ENCODE assay signal across 38 cellular contexts in the genomic region with DNA sequence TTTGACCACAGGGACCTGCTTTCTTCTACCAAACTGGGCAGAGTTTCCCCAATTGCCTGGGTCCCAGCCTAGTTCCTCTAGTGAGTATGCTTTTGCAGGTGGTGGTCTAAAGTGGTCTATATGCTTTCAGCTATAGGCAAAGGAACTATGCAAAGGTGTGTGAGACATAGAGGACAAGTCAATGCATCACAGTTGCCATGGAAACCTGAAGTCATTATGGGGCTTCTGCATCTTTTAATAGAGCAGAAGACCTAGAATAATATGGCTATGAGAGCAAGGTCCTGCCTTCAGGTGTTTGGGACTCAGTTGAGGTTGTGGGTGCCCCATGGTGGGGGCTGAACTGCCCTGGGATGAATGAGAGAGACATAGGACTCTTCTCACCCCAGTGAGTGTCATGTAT.
"Had no signal": no experiment of that assay in that cellular context is flagged by ENCODE, and none has a peak within 500 bp of the region (broad histone marks: within the 10 kb centered on the region; RNA-seq: fewer than 3 reads in every experiment).

No MANE protein-coding gene starts in this region.

- H3K4me3 ChIP-seq: adrenal gland, ascending aorta, body of pancreas, breast epithelium, cardiac muscle cell had no signal

- H3K9me3 ChIP-seq: adrenal gland, ascending aorta, body of pancreas, breast epithelium had no signal

- H3K27me3 Mint-ChIP-seq: activated naive CD4-positive, alpha-beta T cell treated with anti-CD3 and anti-CD28 coated beads, Interleukin-2, amount 10 ng/mL, durations not matched to agents 7 days and 5 days; activated naive CD4-positive, alpha-beta T cell treated with anti-CD3 and anti-CD28 coated beads, Interleukin-2, amount 50 U/mL, for 24 hours; activated naive CD8-positive, alpha-beta T cell; activated naive CD8-positive, alpha-beta T cell treated with anti-CD3 and anti-CD28 coated beads for 36 hours; activated naive CD8-positive, alpha-beta T cell treated with anti-CD3 and anti-CD28 coated beads, Interleukin-2, amount 10 ng/mL, durations not matched to agents 7 days and 5 days; activated T-cell treated with anti-CD3 and anti-CD28 coated beads, Interleukin-2, amount 50 U/mL, for 24 hours; activated T-helper 17 cell treated with anti-CD3 and anti-CD28 coated beads, Interleukin-2, amount 50 U/mL, for 72 hours; brain; central memory CD8-positive, alpha-beta T cell had no signal

- H3K27ac Mint-ChIP-seq: activated naive CD4-positive, alpha-beta T cell treated with anti-CD3 and anti-CD28 coated beads for 36 hours; activated naive CD4-positive, alpha-beta T cell treated with anti-CD3 and anti-CD28 coated beads, Interleukin-2, amount 10 ng/mL, durations not matched to agents 7 days and 5 days; activated naive CD4-positive, alpha-beta T cell treated with anti-CD3 and anti-CD28 coated beads, Interleukin-2, amount 50 U/mL, for 24 hours; activated naive CD4-positive, alpha-beta T cell treated with anti-CD3 and anti-CD28 coated beads, Interleukin-2, amount 50 U/mL, for 72 hours; activated naive CD8-positive, alpha-beta T cell; activated naive CD8-positive, alpha-beta T cell treated with anti-CD3 and anti-CD28 coated beads for 36 hours; activated naive CD8-positive, alpha-beta T cell treated with anti-CD3 and anti-CD28 coated beads, Interleukin-2, amount 10 ng/mL, durations not matched to agents 7 days and 5 days; activated T-cell treated with anti-CD3 and anti-CD28 coated beads, Interleukin-2, amount 50 U/mL, for 24 hours; activated T-cell treated with anti-CD3 and anti-CD28 coated beads, Interleukin-2, amount 50 U/mL, for 72 hours; activated T-helper 1 cell treated with anti-CD3 and anti-CD28 coated beads, Interleukin-12 subunit alpha, Interleukin-12 subunit beta, Interleukin-2, Interleukin-4 antibody, amounts not matched to agents 30 ng/mL and 10 ng/mL and 1 ng/mL, durations not matched to agents 14 hours and 24 hours and 36 hours; activated T-helper 17 cell treated with anti-CD3 and anti-CD28 coated beads, Interleukin-2, amount 50 U/mL, for 72 hours; activated T-helper 2 cell treated with anti-CD3 and anti-CD28 coated beads, Interferon-gamma antibody, Interleukin-2, Interleukin-4, amounts not matched to agents 10 μg/mL and 5 μg/mL and 100 μg/mL, durations not matched to agents 14 hours and 24 hours and 36 hours had no signal

- H3K4me1 ChIP-seq: ascending aorta, breast epithelium had no signal

- H3K4me1 Mint-ChIP-seq: activated naive CD4-positive, alpha-beta T cell treated with anti-CD3 and anti-CD28 coated beads, Interleukin-2, amount 10 ng/mL, durations not matched to agents 7 days and 5 days; activated naive CD4-positive, alpha-beta T cell treated with anti-CD3 and anti-CD28 coated beads, Interleukin-2, amount 50 U/mL, for 24 hours; activated naive CD8-positive, alpha-beta T cell treated with anti-CD3 and anti-CD28 coated beads for 36 hours; activated naive CD8-positive, alpha-beta T cell treated with anti-CD3 and anti-CD28 coated beads, Interleukin-2, amount 10 ng/mL, durations not matched to agents 7 days and 5 days; activated T-helper 17 cell treated with anti-CD3 and anti-CD28 coated beads, Interleukin-2, amount 50 U/mL, for 72 hours; brain; central memory CD8-positive, alpha-beta T cell had no signal

- H3K36me3 Mint-ChIP-seq: activated naive CD4-positive, alpha-beta T cell treated with anti-CD3 and anti-CD28 coated beads, Interleukin-2, amount 10 ng/mL, durations not matched to agents 7 days and 5 days; activated naive CD4-positive, alpha-beta T cell treated with anti-CD3 and anti-CD28 coated beads, Interleukin-2, amount 50 U/mL, for 72 hours; activated naive CD8-positive, alpha-beta T cell; activated naive CD8-positive, alpha-beta T cell treated with anti-CD3 and anti-CD28 coated beads for 36 hours had no signal

- H3K27me3 ChIP-seq: adrenal gland, ascending aorta, body of pancreas, brain microvascular endothelial cell, cardiac muscle cell had no signal

- H3K27ac ChIP-seq: adrenal gland, ascending aorta, body of pancreas, brain microvascular endothelial cell, breast epithelium, cardiac muscle cell had no signal

- ATAC-seq: activated naive CD4-positive, alpha-beta T cell treated with anti-CD3 and anti-CD28 coated beads, Interleukin-2, amount 50 U/mL, for 72 hours; activated T-cell treated with anti-CD3 and anti-CD28 coated beads, Interleukin-2, amount 50 U/mL, for 4 hours; activated T-cell treated with anti-CD3 and anti-CD28 coated beads, Interleukin-2, amount 50 U/mL, for 72 hours; activated T-helper 17 cell treated with anti-CD3 and anti-CD28 coated beads, Interleukin-2, amount 50 U/mL, for 72 hours; body of pancreas had no signal

- FAIRE-seq: bronchial epithelial cell had no signal

- H3K36me3 ChIP-seq: adrenal gland, ascending aorta, brain microvascular endothelial cell, breast epithelium, cardiac muscle cell had no signal

- H3K9me3 Mint-ChIP-seq: activated naive CD4-positive, alpha-beta T cell treated with anti-CD3 and anti-CD28 coated beads for 36 hours; activated naive CD4-positive, alpha-beta T cell treated with anti-CD3 and anti-CD28 coated beads, Interleukin-2, amount 10 ng/mL, durations not matched to agents 7 days and 5 days; activated naive CD4-positive, alpha-beta T cell treated with anti-CD3 and anti-CD28 coated beads, Interleukin-2, amount 50 U/mL, for 24 hours; activated naive CD4-positive, alpha-beta T cell treated with anti-CD3 and anti-CD28 coated beads, Interleukin-2, amount 50 U/mL, for 72 hours; activated naive CD8-positive, alpha-beta T cell treated with anti-CD3 and anti-CD28 coated beads for 36 hours; activated naive CD8-positive, alpha-beta T cell treated with anti-CD3 and anti-CD28 coated beads, Interleukin-2, amount 10 ng/mL, durations not matched to agents 7 days and 5 days; activated T-cell treated with anti-CD3 and anti-CD28 coated beads, Interleukin-2, amount 50 U/mL, for 24 hours; activated T-cell treated with anti-CD3 and anti-CD28 coated beads, Interleukin-2, amount 50 U/mL, for 4 hours; activated T-cell treated with anti-CD3 and anti-CD28 coated beads, Interleukin-2, amount 50 U/mL, for 72 hours; activated T-helper 1 cell treated with anti-CD3 and anti-CD28 coated beads, Interleukin-12 subunit alpha, Interleukin-12 subunit beta, Interleukin-2, Interleukin-4 antibody, amounts not matched to agents 30 ng/mL and 10 ng/mL and 1 ng/mL, durations not matched to agents 14 hours and 24 hours and 36 hours; activated T-helper 17 cell treated with anti-CD3 and anti-CD28 coated beads, Interleukin-2, amount 50 U/mL, for 72 hours; activated T-helper 2 cell treated with anti-CD3 and anti-CD28 coated beads, Interferon-gamma antibody, Interleukin-2, Interleukin-4, amounts not matched to agents 10 μg/mL and 5 μg/mL and 100 μg/mL, durations not matched to agents 14 hours and 24 hours and 36 hours; central memory CD8-positive, alpha-beta T cell had no signal

- DNase-seq: activated effector memory CD4-positive, alpha-beta T cell treated with anti-CD3 and anti-CD28 coated beads, Interleukin-2, amount 50 U/mL, for 16 hours; activated effector memory CD4-positive, alpha-beta T cell treated with Interleukin-2 at 50 U/mL for 16 hours; activated gamma-delta T cell; activated gamma-delta T cell treated with Interleukin-2 at 50 U/mL for 16 hours; activated naive CD4-positive, alpha-beta T cell; activated naive CD4-positive, alpha-beta T cell treated with anti-CD3 and anti-CD28 coated beads for 36 hours; activated naive CD4-positive, alpha-beta T cell treated with anti-CD3 and anti-CD28 coated beads, Interleukin-2, amount 10 ng/mL, durations not matched to agents 7 days and 5 days; activated naive CD4-positive, alpha-beta T cell treated with anti-CD3 and anti-CD28 coated beads, Interleukin-2, amount 50 U/mL, for 16 hours; activated naive CD4-positive, alpha-beta T cell treated with Interleukin-2 at 50 U/mL for 16 hours; activated naive CD8-positive, alpha-beta T cell treated with anti-CD3 and anti-CD28 coated beads for 36 hours; activated naive CD8-positive, alpha-beta T cell treated with anti-CD3 and anti-CD28 coated beads, Interleukin-2, amount 10 ng/mL, durations not matched to agents 7 days and 5 days; activated T-cell treated with anti-CD3 and anti-CD28 coated beads, Interleukin-2, amount 50 U/mL, for 1 hour; activated T-cell treated with anti-CD3 and anti-CD28 coated beads, Interleukin-2, amount 50 U/mL, for 24 hours; activated T-cell treated with anti-CD3 and anti-CD28 coated beads, Interleukin-2, amount 50 U/mL, for 4 hours; activated T-cell treated with anti-CD3 and anti-CD28 coated beads, Interleukin-2, amount 50 U/mL, for 48 hours; activated T-cell treated with anti-CD3 and anti-CD28 coated beads, Interleukin-2, amount 50 U/mL, for 72 hours; adrenal gland; amniotic stem cell; amygdala; anterior cingulate cortex; aorta; body of pancreas; brain microvascular endothelial cell; caudate nucleus; central memory CD4-positive, alpha-beta T cell; cerebellar nuclear complex had no signal

- H3K4me3 Mint-ChIP-seq: activated naive CD4-positive, alpha-beta T cell treated with anti-CD3 and anti-CD28 coated beads for 36 hours; activated naive CD4-positive, alpha-beta T cell treated with anti-CD3 and anti-CD28 coated beads, Interleukin-2, amount 10 ng/mL, durations not matched to agents 7 days and 5 days; activated naive CD4-positive, alpha-beta T cell treated with anti-CD3 and anti-CD28 coated beads, Interleukin-2, amount 50 U/mL, for 24 hours; activated naive CD8-positive, alpha-beta T cell; activated naive CD8-positive, alpha-beta T cell treated with anti-CD3 and anti-CD28 coated beads for 36 hours; activated naive CD8-positive, alpha-beta T cell treated with anti-CD3 and anti-CD28 coated beads, Interleukin-2, amount 10 ng/mL, durations not matched to agents 7 days and 5 days; activated T-cell treated with anti-CD3 and anti-CD28 coated beads, Interleukin-2, amount 50 U/mL, for 24 hours; activated T-cell treated with anti-CD3 and anti-CD28 coated beads, Interleukin-2, amount 50 U/mL, for 4 hours; activated T-cell treated with anti-CD3 and anti-CD28 coated beads, Interleukin-2, amount 50 U/mL, for 72 hours; activated T-helper 1 cell treated with anti-CD3 and anti-CD28 coated beads, Interleukin-12 subunit alpha, Interleukin-12 subunit beta, Interleukin-2, Interleukin-4 antibody, amounts not matched to agents 30 ng/mL and 10 ng/mL and 1 ng/mL, durations not matched to agents 14 hours and 24 hours and 36 hours; activated T-helper 17 cell treated with anti-CD3 and anti-CD28 coated beads, Interleukin-2, amount 50 U/mL, for 72 hours; brain; central memory CD8-positive, alpha-beta T cell had no signal
